23 cellular contexts compared by ENCODE assay signal in genomic region chr7:65369843-65370242, GRCh38.
"Had no signal": no experiment of that assay in that cellular context is flagged by ENCODE, and none has a peak within 500 bp of the region (broad histone marks: within the 10 kb centered on the region; RNA-seq: fewer than 3 reads in every experiment).

No MANE protein-coding gene starts in this region.

- H3K27ac ChIP-seq: colonic mucosa, esophagus muscularis mucosa, foreskin keratinocyte, heart right ventricle, left lung, lower lobe of right lung had no signal

- H3K9me3 ChIP-seq: colonic mucosa, esophagus muscularis mucosa, heart right ventricle, left lung, lower lobe of right lung, mucosa of descending colon had no signal

- H3K4me3 ChIP-seq: colonic mucosa, esophagus muscularis mucosa, heart right ventricle, left lung, lower lobe of right lung, mucosa of descending colon had no signal

- H3K4me1 ChIP-seq: colonic mucosa, foreskin keratinocyte had no signal

- H3K27me3 ChIP-seq: colonic mucosa, esophagus muscularis mucosa, foreskin keratinocyte, heart right ventricle, left lung had no signal

- H3K36me3 ChIP-seq: colonic mucosa, esophagus muscularis mucosa, heart right ventricle, left lung, lower lobe of right lung had no signal

- ATAC-seq: effector memory CD8-positive, alpha-beta T cell; foreskin keratinocyte; heart right ventricle; left cardiac atrium; left lung; left ventricle myocardium superior; lower lobe of right lung; mucosa of descending colon; naive thymus-derived CD8-positive, alpha-beta T cell had no signal

- DNase-seq: colonic mucosa; cortex of kidney; effector CD8-positive, alpha-beta T cell; effector memory CD8-positive, alpha-beta T cell; endodermal cell; foreskin keratinocyte; glutamatergic neuron; head of caudate nucleus; heart right ventricle; hippocampal formation; left cardiac atrium; left lung; left ventricle myocardium superior; lower lobe of right lung; mesenchymal stem cell; mucosa of descending colon; naive B cell; naive thymus-derived CD8-positive, alpha-beta T cell had no signal

- FAIRE-seq: endometrium, frontal cortex, islet of Langerhans, keratinocyte had no signal
